In the genomic region with DNA sequence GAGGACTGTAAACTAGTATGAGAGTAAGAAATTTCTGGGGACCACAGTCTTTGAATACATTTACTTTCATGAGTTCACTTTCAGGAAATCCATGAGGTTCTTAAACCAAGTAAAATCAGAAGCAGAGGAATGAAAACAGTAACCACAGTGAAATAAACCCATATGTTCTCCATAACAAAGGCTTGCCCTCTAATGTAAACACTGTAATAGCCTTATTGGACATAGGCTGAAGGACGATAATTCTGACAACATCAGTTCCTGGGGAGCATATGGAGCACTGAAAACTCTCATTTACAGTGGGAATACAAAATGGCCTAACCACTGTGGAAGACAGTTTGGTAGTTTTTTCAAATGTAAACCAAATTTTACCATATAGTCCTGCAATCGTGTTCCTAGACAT, we compare ENCODE assay signal across 28 cellular contexts.
"Had no signal": no experiment of that assay in that cellular context is flagged by ENCODE, and none has a peak within 500 bp of the region (broad histone marks: within the 10 kb centered on the region; RNA-seq: fewer than 3 reads in every experiment).

No MANE protein-coding gene starts in this region.

- H3K27me3 ChIP-seq: ascending aorta, cardiac muscle cell had no signal

- H3K4me3 Mint-ChIP-seq: activated CD4-positive, alpha-beta memory T cell treated with anti-CD3 and anti-CD28 coated beads, Interleukin-2, amount 10 ng/mL, durations not matched to agents 7 days and 5 days; activated CD8-positive, alpha-beta memory T cell treated with anti-CD3 and anti-CD28 coated beads, Interleukin-2, amount 10 ng/mL, durations not matched to agents 7 days and 5 days; activated naive CD4-positive, alpha-beta T cell treated with anti-CD3 and anti-CD28 coated beads, Interleukin-2, amount 50 U/mL, for 24 hours; activated naive CD8-positive, alpha-beta T cell treated with anti-CD3 and anti-CD28 coated beads, Interleukin-2, amount 10 ng/mL, durations not matched to agents 7 days and 5 days; central memory CD8-positive, alpha-beta T cell had no signal

- H3K27ac Mint-ChIP-seq: activated CD4-positive, alpha-beta memory T cell treated with anti-CD3 and anti-CD28 coated beads, Interleukin-2, amount 10 ng/mL, durations not matched to agents 7 days and 5 days; activated CD8-positive, alpha-beta memory T cell treated with anti-CD3 and anti-CD28 coated beads, Interleukin-2, amount 10 ng/mL, durations not matched to agents 7 days and 5 days; activated naive CD4-positive, alpha-beta T cell treated with anti-CD3 and anti-CD28 coated beads, Interleukin-2, amount 50 U/mL, for 24 hours; activated naive CD8-positive, alpha-beta T cell treated with anti-CD3 and anti-CD28 coated beads, Interleukin-2, amount 10 ng/mL, durations not matched to agents 7 days and 5 days; activated T-helper 2 cell treated with anti-CD3 and anti-CD28 coated beads, Interferon-gamma antibody, Interleukin-2, Interleukin-4, amounts not matched to agents 10 μg/mL and 5 μg/mL and 100 μg/mL, durations not matched to agents 14 hours and 24 hours and 36 hours had no signal

- H3K4me1 ChIP-seq: ascending aorta had no signal

- H3K36me3 ChIP-seq: ascending aorta, cardiac muscle cell, WERI-Rb-1 had no signal

- H3K27ac ChIP-seq: ascending aorta, cardiac muscle cell, WERI-Rb-1 had no signal

- H3K4me3 ChIP-seq: ascending aorta, cardiac muscle cell had no signal

- ATAC-seq: activated CD8-positive, alpha-beta memory T cell treated with anti-CD3 and anti-CD28 coated beads, Interleukin-2, amount 10 ng/mL, durations not matched to agents 7 days and 5 days had no signal

- H3K4me1 Mint-ChIP-seq: activated CD4-positive, alpha-beta memory T cell treated with anti-CD3 and anti-CD28 coated beads, Interleukin-2, amount 10 ng/mL, durations not matched to agents 7 days and 5 days; activated CD8-positive, alpha-beta memory T cell treated with anti-CD3 and anti-CD28 coated beads, Interleukin-2, amount 10 ng/mL, durations not matched to agents 7 days and 5 days; activated naive CD4-positive, alpha-beta T cell treated with anti-CD3 and anti-CD28 coated beads, Interleukin-2, amount 50 U/mL, for 24 hours; activated naive CD8-positive, alpha-beta T cell treated with anti-CD3 and anti-CD28 coated beads, Interleukin-2, amount 10 ng/mL, durations not matched to agents 7 days and 5 days; central memory CD8-positive, alpha-beta T cell had no signal

- H3K36me3 Mint-ChIP-seq: activated CD8-positive, alpha-beta memory T cell treated with anti-CD3 and anti-CD28 coated beads, Interleukin-2, amount 10 ng/mL, durations not matched to agents 7 days and 5 days; activated naive CD4-positive, alpha-beta T cell treated with anti-CD3 and anti-CD28 coated beads, Interleukin-2, amount 50 U/mL, for 24 hours; activated naive CD8-positive, alpha-beta T cell treated with anti-CD3 and anti-CD28 coated beads, Interleukin-2, amount 10 ng/mL, durations not matched to agents 7 days and 5 days had no signal

- H3K9me3 Mint-ChIP-seq: activated CD4-positive, alpha-beta memory T cell treated with anti-CD3 and anti-CD28 coated beads, Interleukin-2, amount 10 ng/mL, durations not matched to agents 7 days and 5 days had no signal

- H3K27me3 Mint-ChIP-seq: activated CD4-positive, alpha-beta memory T cell treated with anti-CD3 and anti-CD28 coated beads, Interleukin-2, amount 10 ng/mL, durations not matched to agents 7 days and 5 days; activated CD8-positive, alpha-beta memory T cell treated with anti-CD3 and anti-CD28 coated beads, Interleukin-2, amount 10 ng/mL, durations not matched to agents 7 days and 5 days; activated naive CD4-positive, alpha-beta T cell treated with anti-CD3 and anti-CD28 coated beads, Interleukin-2, amount 50 U/mL, for 24 hours; activated naive CD8-positive, alpha-beta T cell treated with anti-CD3 and anti-CD28 coated beads, Interleukin-2, amount 10 ng/mL, durations not matched to agents 7 days and 5 days; central memory CD8-positive, alpha-beta T cell had no signal

- DNase-seq: activated CD4-positive, alpha-beta memory T cell treated with anti-CD3 and anti-CD28 coated beads, Interleukin-2, amount 10 ng/mL, durations not matched to agents 7 days and 5 days; activated CD4-positive, alpha-beta T cell treated with anti-CD3 and anti-CD28 coated beads for 1 hour; activated CD4-positive, alpha-beta T cell treated with anti-CD3 and anti-CD28 coated beads for 48 hours; activated CD4-positive, CD25-positive, alpha-beta regulatory T cell; activated CD8-positive, alpha-beta memory T cell treated with anti-CD3 and anti-CD28 coated beads for 24 hours; activated CD8-positive, alpha-beta memory T cell treated with anti-CD3 and anti-CD28 coated beads, Interleukin-2, amount 10 ng/mL, durations not matched to agents 7 days and 5 days; activated gamma-delta T cell; activated naive CD4-positive, alpha-beta T cell treated with Interleukin-2 at 50 U/mL for 16 hours; activated naive CD8-positive, alpha-beta T cell treated with anti-CD3 and anti-CD28 coated beads, Interleukin-2, amount 10 ng/mL, durations not matched to agents 7 days and 5 days; activated T-cell treated with anti-CD3 and anti-CD28 coated beads, Interleukin-2, amount 50 U/mL, for 1 hour; amygdala; Karpas-422; NCI-H1105; NCI-H1417 treated with DMSO at 0.1 percent for 48 hours; NCI-H187 treated with DMSO at 0.1 percent for 48 hours; NCI-H2171 treated with DMSO at 0.1 percent for 48 hours; NCI-H2227 treated with DMSO at 0.1 percent for 48 hours; NCI-H446; NCI-H510A treated with DMSO at 0.1 percent for 48 hours; NCI-H526 treated with DMSO at 0.1 percent for 48 hours; Right ventricle myocardium superior; T1000; WERI-Rb-1 had no signal

- H3K9me3 ChIP-seq: ascending aorta had no signal
